Comparison of ENCODE assay signal across 8 cellular contexts in genomic region chr11:10450451-10451398, GRCh38. TPM values are rescaled to one million over a fixed set of nuclear protein-coding genes. Genes with fewer than 3 reads are reported as not detected.
DNase-seq lines count a peak whose midpoint lies in the region; ATAC-seq, FAIRE-seq and TF ChIP-seq lines count a peak whose summit lies in the region.

No MANE protein-coding gene starts in this region.

- H3K4me1 ChIP-seq in CD8-positive, alpha-beta memory T cell (ENCODE audit: insufficient read depth, low read length) = peaks cover 40% of the 10 kb centered on the region
- H3K4me1 ChIP-seq in kidney (ENCODE audit: control insufficient read depth in 1 of 2, insufficient read depth in 1 of 2, low read depth in 1 of 2, low read length in 2 of 2) = peaks cover 3 to 12% of the 10 kb centered on the region in 2 donors

- no peaks in the 10 kb centered on the region for H3K9me3 Mint-ChIP-seq in CD8-positive, alpha-beta memory T cell
- no peaks in the 10 kb centered on the region for H3K9me3 Mint-ChIP-seq in T-helper 2 cell treated with Interferon-gamma antibody and Interleukin-4, amounts not matched to agents 5 μg/mL and 100 μg/mL, for 36 hours

- peak; percentile 30 to 72 (median 49) for DNase-seq in CD8-positive, alpha-beta memory T cell
- DNase-seq in T-helper 2 cell treated with Interferon-gamma antibody and Interleukin-4, amounts not matched to agents 5 μg/mL and 100 μg/mL, for 36 hours (ENCODE audit: low spot score) = no peak
- DNase-seq in cardiac fibroblast (ENCODE audit: low read depth in 2 of 2) (no peak), kidney (peak; percentile 81), SK-N-DZ (ENCODE audit: low spot score) (no peak)
- peak; percentile 30 to 40 for DNase-seq in stimulated activated CD4-positive, alpha-beta T cell treated with anti-CD3 and anti-CD28 coated beads, Interleukin-15, amount 100 ng/mL, for 1 hour (ENCODE audit: low read depth in 1 of 2, low spot score in 1 of 2)

- no peak for FAIRE-seq in kidney (lab: Jason Lieb, UNC)

- POLR2A ChIA-PET in CD8-positive, alpha-beta memory T cell (lab: Charles Lee) = interaction anchor here (0.8 kb wide), 1 partner anchor 8 kb away, joined by 3 read pairs; no protein-coding TSS in a partner anchor

- H3K9ac ChIP-seq in kidney (ENCODE audit: low read length in 2 of 2) = peak overlapping the region; percentile 37 to 70

- H3K4me3 ChIP-seq in CD8-positive, alpha-beta memory T cell (ENCODE audit: low read length) = peak overlapping the region; percentile 52
- H3K4me3 ChIP-seq in cardiac fibroblast (replicated peaks in 1 of 2; ENCODE audit: low read depth in 2 of 2, low read length in 2 of 2) (peak overlapping the region; percentile 11 to 41), kidney (ENCODE audit: low read length in 2 of 2) (peak overlapping the region; percentile 58 to 59)

- TF ChIP-seq CTCF in cardiac fibroblast (IDR thresholded peaks at IDR 0.05; ENCODE audit: low read depth, low read length) = peak; percentile 37
- TF ChIP-seq CTCF in kidney (IDR thresholded peaks at IDR 0.05; ENCODE audit: borderline replicate concordance, extremely low read depth, insufficient read depth) = peak; percentile 19

- H3K4me1 Mint-ChIP-seq in CD8-positive, alpha-beta memory T cell = peaks cover 45 to 65% (median 63%) of the 10 kb centered on the region in 3 donors
- H3K4me1 Mint-ChIP-seq in T-helper 2 cell treated with Interferon-gamma antibody and Interleukin-4, amounts not matched to agents 5 μg/mL and 100 μg/mL, for 36 hours (ENCODE audit: low read depth) = peaks cover 47% of the 10 kb centered on the region

- peaks cover 2 to 6% of the 10 kb centered on the region in 2 donors for H3K27me3 Mint-ChIP-seq in CD8-positive, alpha-beta memory T cell
- H3K27me3 Mint-ChIP-seq in T-helper 2 cell treated with Interferon-gamma antibody and Interleukin-4, amounts not matched to agents 5 μg/mL and 100 μg/mL, for 36 hours (ENCODE audit: low read depth) = peaks cover 28% of the 10 kb centered on the region

- peaks cover 0 to 2% (median 2%) of the 10 kb centered on the region in 3 donors for H3K36me3 Mint-ChIP-seq in CD8-positive, alpha-beta memory T cell
- H3K36me3 Mint-ChIP-seq in T-helper 2 cell treated with Interferon-gamma antibody and Interleukin-4, amounts not matched to agents 5 μg/mL and 100 μg/mL, for 36 hours (ENCODE audit: low read depth) = peaks cover under 1% of the 10 kb centered on the region

- no peak overlapping the region for H3K27ac ChIP-seq in CD8-positive, alpha-beta memory T cell (ENCODE audit: low read depth, low read length)
- H3K27ac ChIP-seq in kidney (ENCODE audit: low read depth in 2 of 2, low read length in 2 of 2) = peak overlapping the region; percentile 83 to 87

- no peaks in the 10 kb centered on the region for H3K36me3 ChIP-seq in CD8-positive, alpha-beta memory T cell (ENCODE audit: insufficient read depth, low read length)
- no peaks in the 10 kb centered on the region for H3K36me3 ChIP-seq in kidney (ENCODE audit: control insufficient read depth in 1 of 2, insufficient read depth in 2 of 2, low read length in 2 of 2)

- intact Hi-C loops in kidney (cut with DNase I) = no loop called here

- no peaks in the 10 kb centered on the region for H3K9me3 ChIP-seq in CD8-positive, alpha-beta memory T cell (ENCODE audit: low read length)
- H3K9me3 ChIP-seq in kidney (ENCODE audit: control insufficient read depth in 1 of 2, low read length in 2 of 2) = no peaks in the 10 kb centered on the region

- CTCF ChIA-PET in CD8-positive, alpha-beta memory T cell (lab: Charles Lee) = interaction anchor here (2.4 kb wide), 1 partner anchor 90 kb away, joined by 15 read pairs; the partner anchor contains the start of gene RNF141

- H3K27me3 ChIP-seq in CD8-positive, alpha-beta memory T cell (ENCODE audit: insufficient read depth, low read length, poor library complexity, severe bottlenecking) = no peaks in the 10 kb centered on the region

- H3K4me3 Mint-ChIP-seq in CD8-positive, alpha-beta memory T cell = peak overlapping the region; percentile 83 to 94 (median 89)
- peak overlapping the region; percentile 78 for H3K4me3 Mint-ChIP-seq in T-helper 2 cell treated with Interferon-gamma antibody and Interleukin-4, amounts not matched to agents 5 μg/mL and 100 μg/mL, for 36 hours

- ATAC-seq in HG02759 (IDR thresholded peaks at IDR 0.05; ENCODE audit: unreplicated experiment) (peak; percentile 33), GM18519 (IDR thresholded peaks at IDR 0.05; ENCODE audit: low FRiP score, unreplicated experiment) (no peak)

- H3K27ac Mint-ChIP-seq in CD8-positive, alpha-beta memory T cell = peak overlapping the region; percentile 91 to 99 (median 96)
- H3K27ac Mint-ChIP-seq in T-helper 2 cell treated with Interferon-gamma antibody and Interleukin-4, amounts not matched to agents 5 μg/mL and 100 μg/mL, for 36 hours = peak overlapping the region; percentile 70

RNA-seq across cellular contexts. Expression of gene AMPD3, which starts 4.3 kb away (rescaled TPM):
- 10 to 100 TPM; 10.8 to 12.2 TPM for total RNA-seq in CD8-positive, alpha-beta memory T cell
- polyA plus RNA-seq in CD8-positive, alpha-beta memory T cell = 12.0 TPM
- total RNA-seq in kidney = 16.5 TPM
- polyA plus RNA-seq in kidney (ENCODE audit: insufficient read depth, low read depth, low replicate concordance) = 8.4 TPM
- polyA plus RNA-seq in SK-N-DZ (2014; cell fraction: cytosol; rRNA removed) = 5.2 and 13.0 TPM in 2 replicates
- 8.2 and 8.4 TPM in 2 replicates for polyA plus RNA-seq in SK-N-DZ (2014; cell fraction: nucleus; rRNA removed)

Comparison
In these comparisons a context has a peak if more than half of its experiments do, and no peak if none do; other contexts are left out.
1. DNase-seq: peak in CD8-positive, alpha-beta memory T cell (5 of 5), kidney (single experiment) and stimulated activated CD4-positive, alpha-beta T cell treated with anti-CD3 and anti-CD28 coated beads, Interleukin-15, amount 100 ng/mL, for 1 hour (2 of 2); none in T-helper 2 cell treated with Interferon-gamma antibody and Interleukin-4, amounts not matched to agents 5 μg/mL and 100 μg/mL, for 36 hours (single experiment), cardiac fibroblast (0 of 2) and SK-N-DZ (single experiment).
2. Peak in every context shown above with its lines, with median percentiles within 50 percentile points of each other: H3K4me3 ChIP-seq.